In genomic region chr1:85417876-85418275, GRCh38 we compare ENCODE assay signal across 17 cellular contexts. TPM values are rescaled to one million over a fixed set of nuclear protein-coding genes. Genes with fewer than 3 reads are reported as not detected.
"Had no signal": no experiment of that assay in that cellular context is flagged by ENCODE, and none has a peak within 500 bp of the region (broad histone marks: within the 10 kb centered on the region; RNA-seq: fewer than 3 reads in every experiment).

No MANE protein-coding gene starts in this region.

- H3K27ac ChIP-seq: colonic mucosa, dorsolateral prefrontal cortex, ovary had no signal

- H3K27me3 Mint-ChIP-seq: type B pancreatic cell had no signal

- FAIRE-seq: urothelium cell line had no signal

- H3K27ac Mint-ChIP-seq: naive thymus-derived CD8-positive, alpha-beta T cell; type B pancreatic cell had no signal

- H3K27me3 ChIP-seq: colonic mucosa, dorsolateral prefrontal cortex, gastrocnemius medialis, ovary had no signal

- H3K36me3 ChIP-seq: colonic mucosa, gastrocnemius medialis, ovary had no signal

- H3K4me1 ChIP-seq: colonic mucosa had no signal

- H3K36me3 Mint-ChIP-seq: naive thymus-derived CD8-positive, alpha-beta T cell; type B pancreatic cell had no signal

- DNase-seq: colonic mucosa; effector CD8-positive, alpha-beta T cell; gastrocnemius medialis; glutamatergic neuron; islet precursor cell; mucosa of descending colon; naive thymus-derived CD8-positive, alpha-beta T cell; ovary; right cardiac atrium; stimulated activated CD4-positive, alpha-beta T cell treated with anti-CD3 and anti-CD28 coated beads, Interleukin-2, amount 100 ng/mL, for 48 hours; stimulated activated naive CD4-positive, alpha-beta T cell treated with Interleukin-2 at 50 U/mL for 16 hours had no signal

- H3K4me3 Mint-ChIP-seq: naive thymus-derived CD8-positive, alpha-beta T cell; type B pancreatic cell had no signal

- H3K9me3 ChIP-seq: colonic mucosa, gastrocnemius medialis, ovary had no signal

- H3K4me3 ChIP-seq: colonic mucosa, dorsolateral prefrontal cortex, gastrocnemius medialis, mucosa of descending colon, ovary, smooth muscle cell had no signal

- H3K4me1 Mint-ChIP-seq: naive thymus-derived CD8-positive, alpha-beta T cell had no signal

- H3K4me2 ChIP-seq: smooth muscle cell had no signal

- ATAC-seq: esophagus mucosa; left lobe of liver; mucosa of descending colon; naive thymus-derived CD8-positive, alpha-beta T cell; right cardiac atrium had no signal

RNA-seq across cellular contexts. Expression of gene DDAH1, which starts 47.1 kb away (rescaled TPM):
- total RNA-seq: naive thymus-derived CD8-positive, alpha-beta T cell had no signal
- polyA plus RNA-seq: naive thymus-derived CD8-positive, alpha-beta T cell had no signal
